8 cellular contexts compared by ENCODE assay signal in genomic region chr7:74655785-74656420, GRCh38. TPM values are rescaled to one million over a fixed set of nuclear protein-coding genes. Genes with fewer than 3 reads are reported as not detected.
DNase-seq lines count a peak whose midpoint lies in the region; ATAC-seq and TF ChIP-seq lines count a peak whose summit lies in the region.

No MANE protein-coding gene starts in this region.

- no peaks in the 10 kb centered on the region for H3K27me3 ChIP-seq in left lung

- H3K4me1 Mint-ChIP-seq in activated naive CD8-positive, alpha-beta T cell (ENCODE audit: low read depth), result peaks cover 52% of the 10 kb centered on the region
- H3K4me1 Mint-ChIP-seq in type B pancreatic cell (ENCODE audit: unreplicated experiment), result peaks cover 29% of the 10 kb centered on the region

- peaks cover 26 to 40% of the 10 kb centered on the region in 2 donors for H3K4me1 ChIP-seq in left lung

- no peaks in the 10 kb centered on the region for H3K9me3 Mint-ChIP-seq in activated naive CD8-positive, alpha-beta T cell (ENCODE audit: low read depth)
- no peaks in the 10 kb centered on the region for H3K9me3 Mint-ChIP-seq in type B pancreatic cell

- peak overlapping the region; percentile 98 to 100 for H3K27ac ChIP-seq in left lung

- H3K27me3 Mint-ChIP-seq in activated naive CD8-positive, alpha-beta T cell, result no peaks in the 10 kb centered on the region
- H3K27me3 Mint-ChIP-seq in type B pancreatic cell, result no peaks in the 10 kb centered on the region

- no peaks in the 10 kb centered on the region for H3K9me3 ChIP-seq in left lung

- H3K36me3 ChIP-seq in left lung, result no peaks in the 10 kb centered on the region

- ATAC-seq in left lung (no peak), HG03045 (IDR thresholded peaks at IDR 0.05; ENCODE audit: unreplicated experiment) (no peak)

- peaks cover 2% of the 10 kb centered on the region for H3K36me3 Mint-ChIP-seq in activated naive CD8-positive, alpha-beta T cell
- peaks cover 7% of the 10 kb centered on the region for H3K36me3 Mint-ChIP-seq in type B pancreatic cell

- DNase-seq in activated naive CD4-positive, alpha-beta T cell treated with Interleukin-2 at 50 U/mL for 16 hours, result peak; percentile 17
- no peak for DNase-seq in activated naive CD4-positive, alpha-beta T cell (lab: John Stamatoyannopoulos, UW)
- DNase-seq in left lung, result no peak
- DNase-seq in type B pancreatic cell (ENCODE audit: extremely low spot score, unreplicated experiment), result no peak
- no peak for DNase-seq in NCI-H2029 treated with DMSO at 0.1 percent for 48 hours (lab: John Stamatoyannopoulos, UW)
- no peak for DNase-seq in SW 1271 (lab: John Stamatoyannopoulos, UW)

- TF ChIP-seq CTCF in left lung (IDR thresholded peaks at IDR 0.05) (no peak), type B pancreatic cell (conservative IDR thresholded peaks at IDR 0.05) (no peak)

- peak overlapping the region; percentile 99 to 100 for H3K4me3 ChIP-seq in left lung

- H3K27ac Mint-ChIP-seq in activated naive CD8-positive, alpha-beta T cell, result peak overlapping the region; percentile 88
- peak overlapping the region; percentile 96 for H3K27ac Mint-ChIP-seq in type B pancreatic cell

- H3K4me3 Mint-ChIP-seq in activated naive CD8-positive, alpha-beta T cell, result peak overlapping the region; percentile 88
- peak overlapping the region; percentile 94 for H3K4me3 Mint-ChIP-seq in type B pancreatic cell

- intact Hi-C loops in left lung (cut with DNase I), result no loop called here

RNA-seq across cellular contexts. Expression of gene GTF2I, which starts 1.6 kb away (rescaled TPM):
- 100 to 1,000 TPM; 220 to 244 TPM for total RNA-seq in left lung
- 242 and 335 TPM in 2 replicates for total RNA-seq in type B pancreatic cell (ENCODE audit: low replicate concordance)
